ENCODE assay signal across 1 cellular context in the genomic region with DNA sequence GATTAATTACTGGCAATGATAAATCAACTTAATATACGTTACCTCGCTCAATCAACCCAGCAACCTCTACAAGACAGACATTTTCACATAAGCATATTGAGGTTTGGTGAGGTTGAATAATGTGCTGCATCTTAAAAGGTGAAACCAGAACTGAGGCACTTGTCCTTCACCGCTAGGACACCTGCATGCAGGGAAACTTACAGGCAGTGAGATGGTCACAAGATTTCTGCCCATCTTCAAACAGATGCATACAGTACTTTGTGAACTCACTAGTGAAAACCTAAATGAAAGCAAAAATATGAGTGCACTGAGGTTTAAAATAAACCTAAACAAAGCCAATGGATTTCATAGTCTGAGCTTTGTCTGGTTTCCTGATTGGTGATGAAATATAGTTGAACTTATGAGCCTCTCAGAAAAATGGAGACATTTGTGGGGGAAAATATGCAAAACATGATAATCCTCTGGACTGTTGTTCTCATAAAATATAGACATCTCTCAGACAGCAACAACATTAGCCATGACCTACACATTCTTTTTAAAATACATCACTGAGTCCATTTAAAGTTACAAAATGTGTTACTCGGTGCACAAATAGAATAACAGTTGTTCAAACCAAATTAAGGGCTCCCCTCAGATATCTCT.
TF ChIP-seq lines count a peak whose summit lies in the region.

No MANE protein-coding gene starts in this region.

TF ChIP-seq in HepG2, 621 proteins besides CTCF, POLR2A, EP300 and RAD21:
- no peak for TF ChIP-seq MED8 (CRISPR knock-in tag; IDR thresholded peaks at IDR 0.05; ENCODE audit: insufficient replicate concordance)
- TF ChIP-seq NFE2L2 (IDR thresholded peaks at IDR 0.05; ENCODE audit: low read length), result no peak
- TF ChIP-seq, protein P1, sequence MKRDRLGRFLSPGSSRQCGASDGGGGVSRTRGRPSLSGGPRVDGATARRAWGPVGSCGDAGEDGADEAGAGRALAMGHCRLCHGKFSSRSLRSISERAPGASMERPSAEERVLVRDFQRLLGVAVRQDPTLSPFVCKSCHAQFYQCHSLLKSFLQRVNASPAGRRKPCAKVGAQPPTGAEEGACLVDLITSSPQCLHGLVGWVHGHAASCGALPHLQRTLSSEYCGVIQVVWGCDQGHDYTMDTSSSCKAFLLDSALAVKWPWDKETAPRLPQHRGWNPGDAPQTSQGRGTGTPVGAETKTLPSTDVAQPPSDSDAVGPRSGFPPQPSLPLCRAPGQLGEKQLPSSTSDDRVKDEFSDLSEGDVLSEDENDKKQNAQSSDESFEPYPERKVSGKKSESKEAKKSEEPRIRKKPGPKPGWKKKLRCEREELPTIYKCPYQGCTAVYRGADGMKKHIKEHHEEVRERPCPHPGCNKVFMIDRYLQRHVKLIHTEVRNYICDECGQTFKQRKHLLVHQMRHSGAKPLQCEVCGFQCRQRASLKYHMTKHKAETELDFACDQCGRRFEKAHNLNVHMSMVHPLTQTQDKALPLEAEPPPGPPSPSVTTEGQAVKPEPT (CRISPR knock-in tag; IDR thresholded peaks at IDR 0.05; ENCODE audit: low read depth), result no peak
- TF ChIP-seq SRY (CRISPR knock-in tag; IDR thresholded peaks at IDR 0.05), result no peak
- TF ChIP-seq ZNF414 (CRISPR knock-in tag; IDR thresholded peaks at IDR 0.05), result no peak
- TF ChIP-seq YEATS4 (CRISPR knock-in tag; IDR thresholded peaks at IDR 0.05; ENCODE audit: borderline replicate concordance), result no peak
- no peak for TF ChIP-seq HNRNPUL1 (IDR thresholded peaks at IDR 0.05; ENCODE audit: low read depth, low read length)
- TF ChIP-seq ZNF354B (CRISPR knock-in tag; IDR thresholded peaks at IDR 0.05), result no peak
- TF ChIP-seq, protein P2, sequence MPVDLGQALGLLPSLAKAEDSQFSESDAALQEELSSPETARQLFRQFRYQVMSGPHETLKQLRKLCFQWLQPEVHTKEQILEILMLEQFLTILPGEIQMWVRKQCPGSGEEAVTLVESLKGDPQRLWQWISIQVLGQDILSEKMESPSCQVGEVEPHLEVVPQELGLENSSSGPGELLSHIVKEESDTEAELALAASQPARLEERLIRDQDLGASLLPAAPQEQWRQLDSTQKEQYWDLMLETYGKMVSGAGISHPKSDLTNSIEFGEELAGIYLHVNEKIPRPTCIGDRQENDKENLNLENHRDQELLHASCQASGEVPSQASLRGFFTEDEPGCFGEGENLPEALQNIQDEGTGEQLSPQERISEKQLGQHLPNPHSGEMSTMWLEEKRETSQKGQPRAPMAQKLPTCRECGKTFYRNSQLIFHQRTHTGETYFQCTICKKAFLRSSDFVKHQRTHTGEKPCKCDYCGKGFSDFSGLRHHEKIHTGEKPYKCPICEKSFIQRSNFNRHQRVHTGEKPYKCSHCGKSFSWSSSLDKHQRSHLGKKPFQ (CRISPR knock-in tag; IDR thresholded peaks at IDR 0.05; ENCODE audit: insufficient replicate concordance), result no peak
- no peak for TF ChIP-seq HDAC2 (CRISPR knock-in tag; IDR thresholded peaks at IDR 0.05)
